12 cellular contexts compared by ENCODE assay signal in the genomic region with DNA sequence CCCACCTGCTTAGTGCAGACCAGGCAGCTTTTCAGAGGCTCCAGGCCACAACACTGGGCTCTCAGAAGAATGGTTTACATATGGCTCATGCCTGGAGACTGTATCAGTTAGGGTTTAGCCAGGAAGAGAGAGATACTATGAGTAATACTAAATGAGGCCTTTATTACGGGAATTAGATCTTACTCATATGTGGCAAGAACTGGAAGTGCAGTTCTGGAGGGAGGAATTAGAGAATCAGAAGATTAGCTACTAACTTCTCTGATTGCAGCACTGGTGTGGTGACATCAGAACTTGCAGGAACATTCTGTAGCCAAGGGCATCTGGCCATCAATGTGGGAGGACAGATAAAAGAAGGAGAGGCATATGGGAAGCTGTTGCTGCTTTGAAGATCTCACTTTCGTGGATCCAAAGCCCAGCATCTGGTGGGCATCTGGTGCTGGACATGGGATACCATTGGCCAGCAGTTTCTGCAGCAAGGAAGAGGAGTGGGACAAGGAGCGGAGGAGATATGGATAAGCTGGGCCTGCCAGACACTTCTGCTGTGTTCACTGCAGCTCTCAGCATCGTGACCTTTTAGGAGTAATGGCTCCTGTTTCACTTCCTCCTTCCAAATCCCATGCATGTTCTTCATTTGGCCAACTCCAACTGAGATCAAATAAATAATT.
DNase-seq lines count a peak whose midpoint lies in the region; ATAC-seq, FAIRE-seq and TF ChIP-seq lines count a peak whose summit lies in the region.
"Had no signal": no experiment of that assay in that cellular context is flagged by ENCODE, and none has a peak within 500 bp of the region (broad histone marks: within the 10 kb centered on the region; RNA-seq: fewer than 3 reads in every experiment).

No MANE protein-coding gene starts in this region.

- WGBS in trophoblast cell (ENCODE audit: extremely low coverage, insufficient coverage, insufficient read length), result no CpG with 5 or more reads among the region's 4 CpGs

- no peak overlapping the region for H3K9ac ChIP-seq in fibroblast of lung (ENCODE audit: insufficient read depth, low read length)
- H3K9ac ChIP-seq in trophoblast cell (ENCODE audit: low read length), result no peak overlapping the region

- H2AFZ ChIP-seq in fibroblast of lung (ENCODE audit: low read length), result peak overlapping the region; percentile 53
- H2AFZ ChIP-seq in trophoblast cell (ENCODE audit: insufficient read depth, low read length, poor library complexity), result no peak overlapping the region

- no peak for TF ChIP-seq POLR2A in Peyer's patch (IDR thresholded peaks at IDR 0.05)

- H3K27ac ChIP-seq in Peyer's patch, result peak overlapping the region in 2 of 4 donors; percentile 50 to 75
- peak overlapping the region; percentile 74 for H3K27ac ChIP-seq in fibroblast of lung (ENCODE audit: insufficient read depth, low read length)
- no peak overlapping the region for H3K27ac ChIP-seq in trophoblast cell (ENCODE audit: low read depth, low read length)
- H3K27ac ChIP-seq: esophagus muscularis mucosa had no signal

- peak in 3 of 6 experiments; percentile 52 to 56 (median 56) for TF ChIP-seq CTCF in Peyer's patch (IDR thresholded peaks at IDR 0.05)
- TF ChIP-seq CTCF in fibroblast of lung (conservative IDR thresholded peaks at IDR 0.05 in 1 of 2, IDR thresholded peaks at IDR 0.05 in 1 of 2; ENCODE audit: low read depth in 1 of 2, low read length in 2 of 2), result no peak
- TF ChIP-seq CTCF in D721Med (IDR thresholded peaks at IDR 0.05; ENCODE audit: insufficient read depth, missing control alignments), result no peak

- H2AK5ac ChIP-seq in trophoblast cell (ENCODE audit: low read length), result no peak overlapping the region

- no peak overlapping the region for H4K12ac ChIP-seq in trophoblast cell (ENCODE audit: low read depth, low read length)

- no peak overlapping the region for H3K27ac Mint-ChIP-seq in effector memory CD8-positive, alpha-beta T cell

- H3K36me3 ChIP-seq in Peyer's patch (no peaks in the 10 kb centered on the region), fibroblast of lung (ENCODE audit: control insufficient read depth, insufficient read depth, low read length) (no peaks in the 10 kb centered on the region), trophoblast cell (ENCODE audit: control insufficient read depth in 1 of 2, insufficient read depth in 2 of 2, low read length in 2 of 2) (no peaks in the 10 kb centered on the region)
- H3K36me3 ChIP-seq: esophagus muscularis mucosa had no signal

- no peak overlapping the region for H2BK5ac ChIP-seq in trophoblast cell (ENCODE audit: low read depth, low read length, poor library complexity)

- no peak overlapping the region for H3K23ac ChIP-seq in trophoblast cell (ENCODE audit: low read length)

- H3K4me3 ChIP-seq in Peyer's patch (no peak overlapping the region), fibroblast of lung (replicated peaks in 1 of 4; ENCODE audit: control extremely low read depth in 1 of 4, insufficient read depth in 1 of 4, low read depth in 3 of 4, low read length in 4 of 4) (no peak overlapping the region), trophoblast cell (ENCODE audit: low read depth, low read length) (no peak overlapping the region)
- H3K4me3 ChIP-seq: esophagus muscularis mucosa had no signal

- H3K4me1 Mint-ChIP-seq in effector memory CD8-positive, alpha-beta T cell (ENCODE audit: low read depth in 2 of 2), result no peaks in the 10 kb centered on the region

- H3K36me3 Mint-ChIP-seq in effector memory CD8-positive, alpha-beta T cell (ENCODE audit: insufficient read depth), result no peaks in the 10 kb centered on the region

- H3K4me3 Mint-ChIP-seq in effector memory CD8-positive, alpha-beta T cell, result no peak overlapping the region

- H4K8ac ChIP-seq in trophoblast cell (ENCODE audit: low read depth, low read length), result no peak overlapping the region

- H3K79me2 ChIP-seq in fibroblast of lung (ENCODE audit: control insufficient read depth, insufficient read depth, low read length) (no peaks in the 10 kb centered on the region), trophoblast cell (ENCODE audit: control insufficient read depth, insufficient read depth, low read length, poor library complexity) (no peaks in the 10 kb centered on the region)

- no peaks in the 10 kb centered on the region for H3K4me1 ChIP-seq in Peyer's patch
- H3K4me1 ChIP-seq in fibroblast of lung (ENCODE audit: control insufficient read depth, extremely low read depth, insufficient read depth, low read length), result peaks cover 2% of the 10 kb centered on the region
- no peaks in the 10 kb centered on the region for H3K4me1 ChIP-seq in trophoblast cell (ENCODE audit: control insufficient read depth in 1 of 2, insufficient read depth in 2 of 2, low read length in 2 of 2)
- H3K4me1 ChIP-seq: esophagus muscularis mucosa had no signal

- no peaks in the 10 kb centered on the region for H3K9me3 ChIP-seq in Peyer's patch
- H3K9me3 ChIP-seq in fibroblast of lung (ENCODE audit: control insufficient read depth, insufficient read depth, low read depth, low read length), result no peaks in the 10 kb centered on the region
- no peaks in the 10 kb centered on the region for H3K9me3 ChIP-seq in trophoblast cell (ENCODE audit: insufficient read depth, low read depth, low read length)

- H2BK120ac ChIP-seq in trophoblast cell (ENCODE audit: insufficient read depth, low read length, poor library complexity), result no peak overlapping the region

- no peak overlapping the region for H3K18ac ChIP-seq in trophoblast cell (ENCODE audit: low read length)

- H3K9me3 Mint-ChIP-seq in effector memory CD8-positive, alpha-beta T cell, result peaks cover 8 to 10% of the 10 kb centered on the region in 2 donors

- H3K27me3 ChIP-seq in Peyer's patch, result no peaks in the 10 kb centered on the region
- H3K27me3 ChIP-seq in fibroblast of lung (ENCODE audit: control insufficient read depth, insufficient read depth, low read length), result no peaks in the 10 kb centered on the region
- no peaks in the 10 kb centered on the region for H3K27me3 ChIP-seq in trophoblast cell (ENCODE audit: insufficient read depth, low read length)
- H3K27me3 ChIP-seq: esophagus muscularis mucosa had no signal

- DNase-seq in Caki2 (ENCODE audit: low read depth) (peak; percentile 23), Peyer's patch (peak in 2 of 3 donors; percentile 53 to 74), fibroblast of lung (ENCODE audit: low read depth in 2 of 2) (peak; percentile 96 to 97), trophoblast cell (peak; percentile 1 to 24), NCI-H2227 (lab: John Stamatoyannopoulos, UW; ENCODE audit: unreplicated experiment) (no peak), D721Med (ENCODE audit: insufficient read length, low spot score) (no peak)
- no peak for DNase-seq in effector memory CD8-positive, alpha-beta T cell
- DNase-seq: activated gamma-delta T cell treated with Interleukin-2 at 50 U/mL for 16 hours, DMS79, NCI-H146 had no signal

- no peak overlapping the region for H4K91ac ChIP-seq in trophoblast cell (ENCODE audit: low read depth, low read length)

- H3K79me1 ChIP-seq in trophoblast cell (ENCODE audit: low read length), result no peaks in the 10 kb centered on the region

- H3K14ac ChIP-seq in trophoblast cell (ENCODE audit: low read length), result no peak overlapping the region

- no peaks in the 10 kb centered on the region for H3K27me3 Mint-ChIP-seq in effector memory CD8-positive, alpha-beta T cell

- no peaks in the 10 kb centered on the region for H4K20me1 ChIP-seq in fibroblast of lung (ENCODE audit: control insufficient read depth, extremely low read depth, insufficient read depth, low read length)

- no peak for FAIRE-seq in D721Med (lab: Jason Lieb, UNC)

- ATAC-seq in HG02870 (IDR thresholded peaks at IDR 0.05; ENCODE audit: unreplicated experiment), result no peak
- no peak for ATAC-seq in effector memory CD8-positive, alpha-beta T cell (replicated peaks)

- in situ Hi-C loops in Caki2 (cut with HindIII; ENCODE audit: low pct_unique_long_range_greater_than_20kb, low sequenced_read_pairs), result no loop called here

- H3K4me2 ChIP-seq in fibroblast of lung (ENCODE audit: extremely low read depth, insufficient read depth, low read length), result no peak overlapping the region
- no peak overlapping the region for H3K4me2 ChIP-seq in trophoblast cell (ENCODE audit: low read length)

- H3K4ac ChIP-seq in trophoblast cell (ENCODE audit: low read depth, low read length), result no peak overlapping the region

- no peak overlapping the region for H2BK12ac ChIP-seq in trophoblast cell (ENCODE audit: low read length)

Comparison
In these comparisons a context has a peak if more than half of its experiments do, and no peak if none do; other contexts are left out.
1. DNase-seq: peak in Caki2 (single experiment), Peyer's patch (2 of 3), fibroblast of lung (2 of 2) and trophoblast cell (2 of 2); none in NCI-H2227 (single experiment), D721Med (single experiment) and effector memory CD8-positive, alpha-beta T cell (0 of 3).